14 cellular contexts compared by ENCODE assay signal in the genomic region with DNA sequence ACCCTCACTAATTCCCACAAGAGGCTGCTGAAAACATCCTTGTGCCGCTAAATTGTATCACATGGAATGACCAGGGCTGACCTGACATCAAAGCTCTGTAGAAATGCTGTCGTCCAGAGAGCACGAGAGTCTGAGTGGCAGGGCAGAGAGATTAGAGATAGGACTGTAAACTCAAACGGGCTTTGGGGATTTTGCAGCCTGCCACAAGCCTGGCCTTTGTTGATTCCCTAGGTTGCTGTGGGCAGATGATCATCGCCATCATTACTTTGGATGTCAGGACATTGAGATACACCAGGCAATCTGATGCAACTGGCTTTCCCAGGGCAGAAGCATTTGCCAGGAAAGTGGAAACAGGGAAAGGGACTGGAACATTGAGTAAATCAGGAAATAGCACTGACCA.
DNase-seq lines count a peak whose midpoint lies in the region; ATAC-seq and TF ChIP-seq lines count a peak whose summit lies in the region.
"Had no signal": no experiment of that assay in that cellular context is flagged by ENCODE, and none has a peak within 500 bp of the region (broad histone marks: within the 10 kb centered on the region; RNA-seq: fewer than 3 reads in every experiment).

No MANE protein-coding gene starts in this region.

- H4K20me1 ChIP-seq in SK-N-SH (ENCODE audit: insufficient read depth), result no peaks in the 10 kb centered on the region

- H3K9me2 ChIP-seq in SK-N-SH, result no peaks in the 10 kb centered on the region

- no peak overlapping the region for H3K4me3 ChIP-seq in SK-N-SH (ENCODE audit: low read depth in 2 of 2, low read length in 1 of 2)
- no peak overlapping the region for H3K4me3 ChIP-seq in fibroblast of pulmonary artery (replicated peaks; ENCODE audit: low read depth, low read length)
- H3K4me3 ChIP-seq: thoracic aorta had no signal

- H3K27me3 Mint-ChIP-seq in activated CD4-positive, alpha-beta T cell treated with anti-CD3 and anti-CD28 coated beads, Interleukin-2, amount 10 ng/mL, durations not matched to agents 7 days and 5 days, result no peaks in the 10 kb centered on the region
- H3K27me3 Mint-ChIP-seq in neural crest cell (ENCODE audit: low read depth), result peaks cover 11% of the 10 kb centered on the region

- no peaks in the 10 kb centered on the region for H3K9me3 Mint-ChIP-seq in activated CD4-positive, alpha-beta T cell treated with anti-CD3 and anti-CD28 coated beads, Interleukin-2, amount 10 ng/mL, durations not matched to agents 7 days and 5 days
- no peaks in the 10 kb centered on the region for H3K9me3 Mint-ChIP-seq in neural crest cell

- peak; percentile 27 for TF ChIP-seq RAD21 in SK-N-SH (IDR thresholded peaks at IDR 0.05; ENCODE audit: low read length)

- POLR2A ChIA-PET in activated CD4-positive, alpha-beta T cell treated with anti-CD3 and anti-CD28 coated beads, Interleukin-2, amount 10 ng/mL, durations not matched to agents 7 days and 5 days (lab: Charles Lee), result no interaction called here
- POLR2A ChIA-PET in SK-N-SH (lab: Yijun Ruan, JAX), result no interaction called here

- H3K36me3 ChIP-seq in SK-N-SH (replicated peaks in 1 of 2; ENCODE audit: control insufficient read depth in 1 of 2, insufficient read depth in 2 of 2, low read length in 1 of 2), result peaks cover 28 to 29% of the 10 kb centered on the region in 2 experiments

- peak in 1 of 2 experiments; percentile 80; a peak in 1 of 4 replicates for TF ChIP-seq EP300 in SK-N-SH (IDR thresholded peaks at IDR 0.05; ENCODE audit: borderline replicate concordance in 1 of 2, low read depth in 1 of 2, low read length in 1 of 2)

- H3K79me2 ChIP-seq in SK-N-SH (ENCODE audit: insufficient read depth), result peaks cover 5% of the 10 kb centered on the region; the same call in 1 of the 2 replicates

- peaks cover 59% of the 10 kb centered on the region for H3K4me1 Mint-ChIP-seq in activated CD4-positive, alpha-beta T cell treated with anti-CD3 and anti-CD28 coated beads, Interleukin-2, amount 10 ng/mL, durations not matched to agents 7 days and 5 days
- H3K4me1 Mint-ChIP-seq in neural crest cell, result peaks cover 25% of the 10 kb centered on the region

- no peak overlapping the region for H3K9ac ChIP-seq in SK-N-SH

- TF ChIP-seq CTCF in SK-N-SH (IDR thresholded peaks at IDR 0.05) (no peak), fibroblast of pulmonary artery (IDR thresholded peaks at IDR 0.05; ENCODE audit: low read length, missing control alignments) (no peak), neural crest cell (conservative IDR thresholded peaks at IDR 0.05) (no peak), foreskin keratinocyte (conservative IDR thresholded peaks at IDR 0.05) (no peak)

- H3K27ac ChIP-seq in SK-N-SH (ENCODE audit: low read depth in 2 of 2, low read length in 1 of 2) (peak overlapping the region; percentile 91 to 99; a peak in 3 of 4 replicates), foreskin keratinocyte (no peak overlapping the region)
- H3K27ac ChIP-seq: thoracic aorta had no signal

- H2AFZ ChIP-seq in SK-N-SH (ENCODE audit: low read depth), result no peak overlapping the region

- DNase-seq in activated CD4-positive, alpha-beta T cell treated with anti-CD3 and anti-CD28 coated beads, Interleukin-2, amount 10 ng/mL, durations not matched to agents 7 days and 5 days, result no peak
- DNase-seq in activated CD4-positive, alpha-beta T cell treated with anti-CD3 and anti-CD28 coated beads, Interleukin-2, amount 50 U/mL, for 4 hours, result no peak
- peak; percentile 70 for DNase-seq in SK-N-SH
- DNase-seq in fibroblast of pulmonary artery (ENCODE audit: low read depth), result peak; percentile 31
- no peak for DNase-seq in neural crest cell (ENCODE audit: low read depth, low spot score)
- no peak for DNase-seq in foreskin keratinocyte
- no peak for DNase-seq in HT-29 (ENCODE audit: low spot score)
- DNase-seq: amniotic stem cell, H7, mesendoderm, NCI-H1436, NCI-H510A treated with DMSO at 0.1 percent for 48 hours had no signal

- 75% methylated on average over 5 of the region's 5 CpGs for WGBS in SK-N-SH (ENCODE audit: low lambda C conversion rate)

- peaks cover 77% of the 10 kb centered on the region for H3K36me3 Mint-ChIP-seq in activated CD4-positive, alpha-beta T cell treated with anti-CD3 and anti-CD28 coated beads, Interleukin-2, amount 10 ng/mL, durations not matched to agents 7 days and 5 days (ENCODE audit: low read depth)
- H3K36me3 Mint-ChIP-seq in neural crest cell (ENCODE audit: low read depth), result peaks cover 9% of the 10 kb centered on the region

- no peaks in the 10 kb centered on the region for H3K9me3 ChIP-seq in SK-N-SH
- H3K9me3 ChIP-seq: thoracic aorta had no signal

- H3K4me1 ChIP-seq in SK-N-SH (ENCODE audit: control insufficient read depth in 1 of 2, insufficient read depth in 2 of 2, low read depth in 1 of 2, low read length in 1 of 2) (peaks cover 8 to 34% of the 10 kb centered on the region in 2 experiments), foreskin keratinocyte (peaks cover 21% of the 10 kb centered on the region)

- CTCF ChIA-PET in activated CD4-positive, alpha-beta T cell treated with anti-CD3 and anti-CD28 coated beads, Interleukin-2, amount 10 ng/mL, durations not matched to agents 7 days and 5 days (lab: Charles Lee), result interaction anchor here (1.0 to 1.4 kb wide), 2 partner anchors 9 to 165 kb away, joined by 4 to 5 read pairs; no protein-coding TSS in a partner anchor
- CTCF ChIA-PET in SK-N-SH (lab: Yijun Ruan, JAX), result interaction anchor here (1.3 to 1.4 kb wide), 3 partner anchors 56 to 283 kb away, joined by 3 read pairs; no protein-coding TSS in a partner anchor

- H3F3A ChIP-seq in SK-N-SH (replicated peaks; ENCODE audit: insufficient read depth), result peaks cover 45% of the 10 kb centered on the region

- H3K4me3 Mint-ChIP-seq in activated CD4-positive, alpha-beta T cell treated with anti-CD3 and anti-CD28 coated beads, Interleukin-2, amount 10 ng/mL, durations not matched to agents 7 days and 5 days, result no peak overlapping the region
- H3K4me3 Mint-ChIP-seq in neural crest cell, result no peak overlapping the region

- peak overlapping the region; percentile 15 for H3K27ac Mint-ChIP-seq in activated CD4-positive, alpha-beta T cell treated with anti-CD3 and anti-CD28 coated beads, Interleukin-2, amount 10 ng/mL, durations not matched to agents 7 days and 5 days
- H3K27ac Mint-ChIP-seq in neural crest cell (ENCODE audit: unreplicated experiment), result peak overlapping the region; percentile 75

- no peaks in the 10 kb centered on the region for H3K27me3 ChIP-seq in SK-N-SH (ENCODE audit: insufficient read depth)
- H3K27me3 ChIP-seq in foreskin keratinocyte, result no peaks in the 10 kb centered on the region

- ATAC-seq in foreskin keratinocyte, result no peak
- no peak for ATAC-seq in GM21423 (IDR thresholded peaks at IDR 0.05; ENCODE audit: unreplicated experiment)

- no peak overlapping the region for H3K4me2 ChIP-seq in SK-N-SH

TF ChIP-seq in SK-N-SH, 30 proteins besides CTCF, POLR2A, EP300 and RAD21 (continues in another document):
- TF ChIP-seq CHD2 (IDR thresholded peaks at IDR 0.05; ENCODE audit: low read length, partially characterized antibody) (peak; percentile 68), NFIC (IDR thresholded peaks at IDR 0.05; ENCODE audit: borderline replicate concordance) (no peak), SIN3A (IDR thresholded peaks at IDR 0.05; ENCODE audit: borderline replicate concordance, low read depth, low read length) (no peak), YY1 (IDR thresholded peaks at IDR 0.05; ENCODE audit: low read depth) (no peak), GATA2 (CRISPR knock-in tag; IDR thresholded peaks at IDR 0.05) (peak; percentile 84), POLR2AphosphoS5 (IDR thresholded peaks at IDR 0.05; ENCODE audit: low read depth, low read length) (no peak), TCF12 (IDR thresholded peaks at IDR 0.05) (peak; percentile 29; the same call in 1 of the 2 replicates), MEF2A (IDR thresholded peaks at IDR 0.05; ENCODE audit: borderline replicate concordance, low read depth) (no peak)
- TF ChIP-seq, protein P1, sequence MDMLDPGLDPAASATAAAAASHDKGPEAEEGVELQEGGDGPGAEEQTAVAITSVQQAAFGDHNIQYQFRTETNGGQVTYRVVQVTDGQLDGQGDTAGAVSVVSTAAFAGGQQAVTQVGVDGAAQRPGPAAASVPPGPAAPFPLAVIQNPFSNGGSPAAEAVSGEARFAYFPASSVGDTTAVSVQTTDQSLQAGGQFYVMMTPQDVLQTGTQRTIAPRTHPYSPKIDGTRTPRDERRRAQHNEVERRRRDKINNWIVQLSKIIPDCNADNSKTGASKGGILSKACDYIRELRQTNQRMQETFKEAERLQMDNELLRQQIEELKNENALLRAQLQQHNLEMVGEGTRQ (IDR thresholded peaks at IDR 0.05; ENCODE audit: borderline replicate concordance, low read depth, low read length), result no peak
- TF ChIP-seq, protein P2, sequence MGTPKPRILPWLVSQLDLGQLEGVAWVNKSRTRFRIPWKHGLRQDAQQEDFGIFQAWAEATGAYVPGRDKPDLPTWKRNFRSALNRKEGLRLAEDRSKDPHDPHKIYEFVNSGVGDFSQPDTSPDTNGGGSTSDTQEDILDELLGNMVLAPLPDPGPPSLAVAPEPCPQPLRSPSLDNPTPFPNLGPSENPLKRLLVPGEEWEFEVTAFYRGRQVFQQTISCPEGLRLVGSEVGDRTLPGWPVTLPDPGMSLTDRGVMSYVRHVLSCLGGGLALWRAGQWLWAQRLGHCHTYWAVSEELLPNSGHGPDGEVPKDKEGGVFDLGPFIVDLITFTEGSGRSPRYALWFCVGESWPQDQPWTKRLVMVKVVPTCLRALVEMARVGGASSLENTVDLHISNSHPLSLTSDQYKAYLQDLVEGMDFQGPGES (IDR thresholded peaks at IDR 0.05; ENCODE audit: low read depth, low read length), result no peak

Comparison
In these comparisons a context has a peak if more than half of its experiments do, and no peak if none do; other contexts are left out.
1. DNase-seq: peak in SK-N-SH (single experiment) and fibroblast of pulmonary artery (single experiment); none in activated CD4-positive, alpha-beta T cell treated with anti-CD3 and anti-CD28 coated beads, Interleukin-2, amount 10 ng/mL, durations not matched to agents 7 days and 5 days (single experiment), activated CD4-positive, alpha-beta T cell treated with anti-CD3 and anti-CD28 coated beads, Interleukin-2, amount 50 U/mL, for 4 hours (0 of 2), neural crest cell (single experiment), foreskin keratinocyte (0 of 2) and HT-29 (single experiment).